Comparison of ENCODE assay signal across 9 cellular contexts in genomic region chr22:37218771-37219411, GRCh38. TPM values are rescaled to one million over a fixed set of nuclear protein-coding genes. Genes with fewer than 3 reads are reported as not detected.
DNase-seq lines count a peak whose midpoint lies in the region; ATAC-seq and TF ChIP-seq lines count a peak whose summit lies in the region.
"Had no signal": no experiment of that assay in that cellular context is flagged by ENCODE, and none has a peak within 500 bp of the region (broad histone marks: within the 10 kb centered on the region; RNA-seq: fewer than 3 reads in every experiment).

No MANE protein-coding gene starts in this region.

- no peak overlapping the region for H3K23ac ChIP-seq in H9 (ENCODE audit: insufficient read length, low read depth, low read length)

- H3K14ac ChIP-seq in H9 (ENCODE audit: insufficient read depth, low read length) = no peak overlapping the region

- H4K20me1 ChIP-seq in H9 (ENCODE audit: control insufficient read depth, insufficient read depth, insufficient read length) = no peaks in the 10 kb centered on the region

- H3K9ac ChIP-seq in H9 (ENCODE audit: extremely low read depth, insufficient read length, low read length) = no peak overlapping the region

- H3K27me3 ChIP-seq in H9 (ENCODE audit: insufficient read depth, low read length) = no peaks in the 10 kb centered on the region

- no peak overlapping the region for H3K4me2 ChIP-seq in H9 (ENCODE audit: insufficient read depth, insufficient read length, low read length)

- H3K4me1 Mint-ChIP-seq in activated T-helper 17 cell treated with anti-CD3 and anti-CD28 coated beads, Interleukin-2, amount 50 U/mL, for 72 hours = peaks cover 48% of the 10 kb centered on the region
- H3K4me1 Mint-ChIP-seq in H9 = peaks cover 15 to 33% of the 10 kb centered on the region in 2 experiments

- in situ Hi-C loops in G401 (cut with HindIII; ENCODE audit: low sequenced_read_pairs) = no loop called here

- H3K18ac ChIP-seq in H9 (ENCODE audit: insufficient read length, low read depth, low read length) = no peak overlapping the region

- no peaks in the 10 kb centered on the region for H3K4me1 ChIP-seq in H9 (ENCODE audit: insufficient read depth, low read length)

- H3K23me2 ChIP-seq in H9 (ENCODE audit: insufficient read length, low read depth, low read length, poor library complexity, severe bottlenecking) = no peaks in the 10 kb centered on the region

- H2BK15ac ChIP-seq in H9 (ENCODE audit: low read depth, low read length) = no peak overlapping the region

- H3K56ac ChIP-seq in H9 (ENCODE audit: insufficient read length, low read depth, low read length) = no peak overlapping the region

- H3K4ac ChIP-seq in H9 (ENCODE audit: low read depth, low read length) = no peak overlapping the region

- H3K27ac Mint-ChIP-seq in activated T-helper 17 cell treated with anti-CD3 and anti-CD28 coated beads, Interleukin-2, amount 50 U/mL, for 72 hours = peak overlapping the region; percentile 91
- no peak overlapping the region for H3K27ac Mint-ChIP-seq in H9

- WGBS in H9 (ENCODE audit: extremely low coverage, insufficient read length, low lambda C conversion rate) = no CpG with 5 or more reads among the region's 7 CpGs

- peak; percentile 71 for DNase-seq in activated gamma-delta T cell treated with Interleukin-2 at 50 U/mL for 16 hours
- DNase-seq in activated gamma-delta T cell (lab: John Stamatoyannopoulos, UW) = no peak
- DNase-seq in stimulated activated naive CD4-positive, alpha-beta T cell treated with Interleukin-2 at 50 U/mL for 16 hours (lab: John Stamatoyannopoulos, UW) = peak; percentile 67
- no peak for DNase-seq in G401 (ENCODE audit: low spot score)
- DNase-seq in H9 = no peak
- DNase-seq in pons (ENCODE audit: low spot score) = no peak

- no peak overlapping the region for H3T11ph ChIP-seq in H9 (ENCODE audit: low read length)

- peaks cover 72% of the 10 kb centered on the region for H3K36me3 Mint-ChIP-seq in activated T-helper 17 cell treated with anti-CD3 and anti-CD28 coated beads, Interleukin-2, amount 50 U/mL, for 72 hours (ENCODE audit: low read depth)
- H3K36me3 Mint-ChIP-seq in H9 (ENCODE audit: insufficient read depth in 1 of 3, low read depth in 3 of 3) = no peaks in the 10 kb centered on the region; a peak in 1 of 7 replicates

- peak; percentile 47 for ATAC-seq in HG03457 (IDR thresholded peaks at IDR 0.05; ENCODE audit: unreplicated experiment)
- peak; percentile 56 for ATAC-seq in activated T-helper 17 cell treated with anti-CD3 and anti-CD28 coated beads, Interleukin-2, amount 50 U/mL, for 72 hours (replicated peaks)

- no peak overlapping the region for H2AFZ ChIP-seq in H9 (ENCODE audit: low read length)

- H3K27me3 Mint-ChIP-seq in activated T-helper 17 cell treated with anti-CD3 and anti-CD28 coated beads, Interleukin-2, amount 50 U/mL, for 72 hours = no peaks in the 10 kb centered on the region
- H3K27me3 Mint-ChIP-seq in H9 (ENCODE audit: low read depth) = peaks cover 37% of the 10 kb centered on the region

- H3K79me2 ChIP-seq in H9 (ENCODE audit: insufficient read depth, low read length) = no peaks in the 10 kb centered on the region

- no peaks in the 10 kb centered on the region for H3K79me1 ChIP-seq in H9 (ENCODE audit: insufficient read depth, low read depth, low read length, poor library complexity, severe bottlenecking)

- no peak overlapping the region for H2BK120ac ChIP-seq in H9 (ENCODE audit: low read depth, low read length, poor library complexity, severe bottlenecking)

- no peak overlapping the region for H4K8ac ChIP-seq in H9 (replicated peaks; ENCODE audit: insufficient read length, low read depth, low read length)

- no peak overlapping the region for H3K27ac ChIP-seq in H9 (ENCODE audit: insufficient read length, low read depth, low read length)

- H3K9me3 ChIP-seq in H9 (ENCODE audit: control insufficient read depth, low read depth, low read length) = no peaks in the 10 kb centered on the region

- no peak for TF ChIP-seq CTCF in H9 (conservative IDR thresholded peaks at IDR 0.05)

- no peak overlapping the region for H2BK12ac ChIP-seq in H9 (ENCODE audit: insufficient read length, low read depth, low read length)

- no peak overlapping the region for H4K5ac ChIP-seq in H9 (ENCODE audit: insufficient read length, low read depth, low read length)

- H2AK5ac ChIP-seq in H9 (ENCODE audit: insufficient read length, low read length) = no peak overlapping the region

- no peak overlapping the region for H2BK5ac ChIP-seq in H9 (ENCODE audit: insufficient read length, low read length)

- no peak overlapping the region for H4K91ac ChIP-seq in H9 (ENCODE audit: insufficient read length, low read depth, low read length)

- peaks cover 12% of the 10 kb centered on the region for H3K9me3 Mint-ChIP-seq in activated T-helper 17 cell treated with anti-CD3 and anti-CD28 coated beads, Interleukin-2, amount 50 U/mL, for 72 hours
- no peaks in the 10 kb centered on the region for H3K9me3 Mint-ChIP-seq in H9

- no peak overlapping the region for H2BK20ac ChIP-seq in H9 (ENCODE audit: low read depth, low read length, poor library complexity, severe bottlenecking)

- peak overlapping the region; percentile 92 for H3K4me3 Mint-ChIP-seq in activated T-helper 17 cell treated with anti-CD3 and anti-CD28 coated beads, Interleukin-2, amount 50 U/mL, for 72 hours
- no peak overlapping the region for H3K4me3 Mint-ChIP-seq in H9

RNA-seq across cellular contexts. Expression of gene SSTR3, which starts 6.6 kb away (rescaled TPM):
- 10 to 100 TPM in 1 of 2 donors, 1 to 10 TPM in 1; 2.6 to 16.2 TPM for total RNA-seq in activated T-helper 17 cell treated with anti-CD3 and anti-CD28 coated beads, Interleukin-2, amount 50 U/mL, for 72 hours
- total RNA-seq in G401 (2014; rRNA removed; shearing (Covaris generic)) = not detected in 2 replicates
- 0.68 and 0.72 TPM in 2 replicates for total RNA-seq in H9 (2021)
- total RNA-seq: lung microvascular endothelial cell had no signal

RNA-seq across cellular contexts. Expression of gene RAC2, which starts 25.2 kb away (rescaled TPM):
- total RNA-seq in activated T-helper 17 cell treated with anti-CD3 and anti-CD28 coated beads, Interleukin-2, amount 50 U/mL, for 72 hours = 1,000 to 10,000 TPM in 1 of 2 donors, 100 to 1,000 TPM in 1; 674 to 1,069 TPM
- not detected in 2 replicates for total RNA-seq in G401 (2014; rRNA removed; shearing (Covaris generic))
- 2.5 and 2.8 TPM in 2 replicates for total RNA-seq in H9 (2021)

RNA-seq across cellular contexts. Expression of gene C1QTNF6, which starts 30.8 kb away (rescaled TPM):
- total RNA-seq in activated T-helper 17 cell treated with anti-CD3 and anti-CD28 coated beads, Interleukin-2, amount 50 U/mL, for 72 hours = 10 to 100 TPM in 1 of 2 donors, 1 to 10 TPM in 1; 5.0 to 16.3 TPM
- total RNA-seq in G401 (2014; rRNA removed; shearing (Covaris generic)) = 5.0 and 6.7 TPM in 2 replicates
- 3.8 and 5.0 TPM in 2 replicates for total RNA-seq in H9 (2021)

Comparison
In these comparisons a context has a peak if more than half of its experiments do, and no peak if none do; other contexts are left out.
1. DNase-seq: peak in activated gamma-delta T cell treated with Interleukin-2 at 50 U/mL for 16 hours (single experiment) and stimulated activated naive CD4-positive, alpha-beta T cell treated with Interleukin-2 at 50 U/mL for 16 hours (single experiment); none in activated gamma-delta T cell (single experiment), G401 (single experiment), H9 (single experiment) and pons (single experiment).
2. RNA of gene RAC2, which starts 25.2 kb away (total RNA-seq): 674 to 1,069 TPM in activated T-helper 17 cell treated with anti-CD3 and anti-CD28 coated beads, Interleukin-2, amount 50 U/mL, for 72 hours; 2.5 to 2.8 TPM in H9 and not detected in G401; every median in the first group is over 100 times any median in the second.